8 cellular contexts compared by ENCODE assay signal in genomic region chr2:161238264-161238558, GRCh38.
DNase-seq lines count a peak whose midpoint lies in the region; ATAC-seq and TF ChIP-seq lines count a peak whose summit lies in the region.

No MANE protein-coding gene starts in this region.

- H3K9me3 ChIP-seq in gastroesophageal sphincter (no peaks in the 10 kb centered on the region), gastrocnemius medialis (no peaks in the 10 kb centered on the region)

- H3K27ac ChIP-seq in gastroesophageal sphincter (peak overlapping the region in 1 of 4 donors; percentile 70), gastrocnemius medialis (peak overlapping the region in 1 of 4 donors; percentile 45)

- peak; percentile 7 for ATAC-seq in GM19372 (IDR thresholded peaks at IDR 0.05; ENCODE audit: low read depth, unreplicated experiment)
- ATAC-seq in WTC11 = no peak
- ATAC-seq in gastroesophageal sphincter = no peak
- peak in 1 of 2 donors; percentile 3 for ATAC-seq in gastrocnemius medialis
- ATAC-seq in GM21825 (IDR thresholded peaks at IDR 0.05; ENCODE audit: unreplicated experiment) = no peak

- H3K36me3 Mint-ChIP-seq in WTC11 = no peaks in the 10 kb centered on the region

- CTCF ChIA-PET in WTC11 (lab: Charles Lee) = interaction anchor here (1.5 kb wide), 1 partner anchor 8 kb away, joined by 3 read pairs; no protein-coding TSS in a partner anchor

- intact Hi-C loops in gastrocnemius medialis (cut with DNase I; ENCODE audit: low total_unique reads) = no loop called here

- no peaks in the 10 kb centered on the region for H3K9me3 Mint-ChIP-seq in WTC11

- DNase-seq in WTC11 (ENCODE audit: low spot score) = no peak
- DNase-seq in gastrocnemius medialis = no peak
- DNase-seq in NCI-H2171 (lab: John Stamatoyannopoulos, UW) = no peak
- no peak for DNase-seq in glomerular visceral epithelial cell (ENCODE audit: extremely low spot score)
- no peak for DNase-seq in NCI-H1694 treated with DMSO at 0.1 percent for 48 hours (lab: John Stamatoyannopoulos, UW)

- H3K4me3 Mint-ChIP-seq in WTC11 = peak overlapping the region; percentile 80

- peaks cover 18% of the 10 kb centered on the region for H3K4me1 Mint-ChIP-seq in WTC11

- 0% methylated on average over 4 to 16 of the region's 16 CpGs for WGBS in gastroesophageal sphincter (ENCODE audit: low coverage in 1 of 2), 2 donors

- in situ Hi-C loops in gastrocnemius medialis (cut with MboI; ENCODE audit: low sequenced_read_pairs in 4 of 4) = no loop called here

- TF ChIP-seq POLR2A in gastroesophageal sphincter (IDR thresholded peaks at IDR 0.05) (no peak), gastrocnemius medialis (IDR thresholded peaks at IDR 0.05) (no peak)

- peaks cover 0 to 7% of the 10 kb centered on the region in 2 donors for H3K36me3 ChIP-seq in gastroesophageal sphincter
- H3K36me3 ChIP-seq in gastrocnemius medialis = no peaks in the 10 kb centered on the region

- POLR2A ChIA-PET in WTC11 (lab: Charles Lee) = no interaction called here

- H3K4me1 ChIP-seq in gastroesophageal sphincter (peaks cover 0 to 18% (median 5%) of the 10 kb centered on the region in 3 donors), gastrocnemius medialis (peaks cover 4 to 12% of the 10 kb centered on the region in 2 donors)

- TF ChIP-seq CTCF in WTC11 (IDR thresholded peaks at IDR 0.05) (no peak), gastroesophageal sphincter (IDR thresholded peaks at IDR 0.05) (no peak), gastrocnemius medialis (IDR thresholded peaks at IDR 0.05 in 4 of 5, conservative IDR thresholded peaks at IDR 0.05 in 1 of 5) (no peak)

- no peak overlapping the region for H3K27ac Mint-ChIP-seq in WTC11

- TF ChIP-seq EP300 in gastroesophageal sphincter (IDR thresholded peaks at IDR 0.05) = no peak

- H3K27me3 Mint-ChIP-seq in WTC11 (ENCODE audit: low read depth) = peaks cover 66% of the 10 kb centered on the region

- H3K4me3 ChIP-seq in gastroesophageal sphincter (peak overlapping the region; percentile 56 to 58), gastrocnemius medialis (peak overlapping the region; percentile 48 to 86 (median 63))

- no peaks in the 10 kb centered on the region for H3K27me3 ChIP-seq in gastroesophageal sphincter
- H3K27me3 ChIP-seq in gastrocnemius medialis = no peaks in the 10 kb centered on the region

TF ChIP-seq in WTC11, 78 proteins besides CTCF, POLR2A, EP300 and RAD21:
- TF ChIP-seq ZBTB21 (CRISPR knock-in tag; IDR thresholded peaks at IDR 0.05; ENCODE audit: borderline replicate concordance) (no peak), ZNF121 (CRISPR knock-in tag; IDR thresholded peaks at IDR 0.05) (no peak), IRF2 (CRISPR knock-in tag; IDR thresholded peaks at IDR 0.05; ENCODE audit: borderline replicate concordance, low read depth) (no peak), ZNF671 (CRISPR knock-in tag; IDR thresholded peaks at IDR 0.05) (no peak)
- TF ChIP-seq, protein P1, sequence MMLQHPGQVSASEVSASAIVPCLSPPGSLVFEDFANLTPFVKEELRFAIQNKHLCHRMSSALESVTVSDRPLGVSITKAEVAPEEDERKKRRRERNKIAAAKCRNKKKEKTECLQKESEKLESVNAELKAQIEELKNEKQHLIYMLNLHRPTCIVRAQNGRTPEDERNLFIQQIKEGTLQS (CRISPR knock-in tag; conservative IDR thresholded peaks at IDR 0.05) = no peak
- TF ChIP-seq, protein P2, sequence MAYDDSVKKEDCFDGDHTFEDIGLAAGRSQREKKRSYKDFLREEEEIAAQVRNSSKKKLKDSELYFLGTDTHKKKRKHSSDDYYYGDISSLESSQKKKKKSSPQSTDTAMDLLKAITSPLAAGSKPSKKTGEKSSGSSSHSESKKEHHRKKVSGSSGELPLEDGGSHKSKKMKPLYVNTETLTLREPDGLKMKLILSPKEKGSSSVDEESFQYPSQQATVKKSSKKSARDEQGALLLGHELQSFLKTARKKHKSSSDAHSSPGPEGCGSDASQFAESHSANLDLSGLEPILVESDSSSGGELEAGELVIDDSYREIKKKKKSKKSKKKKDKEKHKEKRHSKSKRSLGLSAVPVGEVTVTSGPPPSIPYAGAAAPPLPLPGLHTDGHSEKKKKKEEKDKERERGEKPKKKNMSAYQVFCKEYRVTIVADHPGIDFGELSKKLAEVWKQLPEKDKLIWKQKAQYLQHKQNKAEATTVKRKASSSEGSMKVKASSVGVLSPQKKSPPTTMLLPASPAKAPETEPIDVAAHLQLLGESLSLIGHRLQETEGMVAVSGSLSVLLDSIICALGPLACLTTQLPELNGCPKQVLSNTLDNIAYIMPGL (CRISPR knock-in tag; IDR thresholded peaks at IDR 0.05) = no peak
